ENCODE assay signal across 26 cellular contexts in the genomic region with DNA sequence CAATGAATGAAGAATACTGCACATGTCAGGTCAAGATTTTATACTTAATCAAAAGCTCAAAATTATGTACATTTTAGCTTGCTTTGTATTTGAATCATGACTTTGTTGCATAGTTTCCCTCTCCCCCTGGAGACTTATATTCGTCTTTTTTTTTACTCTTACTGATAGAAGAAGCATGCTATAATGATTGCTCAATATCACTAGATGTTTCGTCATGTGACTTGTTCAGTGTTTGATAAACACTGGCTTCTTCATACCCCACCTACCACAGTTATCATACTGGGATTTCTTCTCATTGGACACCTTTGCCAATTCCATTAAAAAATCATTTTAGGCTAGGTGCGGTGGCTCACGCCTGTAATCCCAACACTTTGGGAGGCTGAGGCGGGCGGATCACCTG.
"Had no signal": no experiment of that assay in that cellular context is flagged by ENCODE, and none has a peak within 500 bp of the region (broad histone marks: within the 10 kb centered on the region; RNA-seq: fewer than 3 reads in every experiment).

No MANE protein-coding gene starts in this region.

- DNase-seq: activated CD4-positive, alpha-beta T cell treated with anti-CD3 and anti-CD28 coated beads for 36 hours; activated CD4-positive, CD25-positive, alpha-beta regulatory T cell; activated CD8-positive, alpha-beta memory T cell treated with anti-CD3 and anti-CD28 coated beads, Interleukin-2, amount 10 ng/mL, durations not matched to agents 7 days and 5 days; activated CD8-positive, alpha-beta T cell treated with anti-CD3 and anti-CD28 coated beads, Interleukin-2, amount 10 ng/mL, durations not matched to agents 7 days and 5 days; activated naive CD4-positive, alpha-beta T cell; activated T-cell treated with anti-CD3 and anti-CD28 coated beads, Interleukin-2, amount 50 U/mL, for 48 hours; cerebellar nuclear complex; effector memory CD8-positive, alpha-beta T cell; foreskin melanocyte; heart right ventricle; left ventricle myocardium inferior; mesendoderm; natural killer cell; posterior cingulate gyrus; right cardiac atrium; stimulated activated CD4-positive, alpha-beta T cell treated with anti-CD3 and anti-CD28 coated beads, Interleukin-12 subunit alpha, Interleukin-12 subunit beta, amount 100 ng/mL, for 4 hours; stimulated activated CD4-positive, alpha-beta T cell treated with anti-CD3 and anti-CD28 coated beads, Interleukin-4, amount 100 ng/mL, for 1 hour; stimulated activated naive CD8-positive, alpha-beta T cell treated with anti-CD3 and anti-CD28 coated beads, Interleukin-15, Interleukin-2, amounts not matched to agents 100 U/mL and 50 U/mL, for 24 hours; T-cell; testis; transverse colon had no signal

- H3K4me3 ChIP-seq: ascending aorta, cardiac muscle cell, coronary artery, heart right ventricle, left ventricle myocardium inferior, lung, skin epidermis, testis, transverse colon had no signal
